Comparison of ENCODE assay signal across 8 cellular contexts in the genomic region with DNA sequence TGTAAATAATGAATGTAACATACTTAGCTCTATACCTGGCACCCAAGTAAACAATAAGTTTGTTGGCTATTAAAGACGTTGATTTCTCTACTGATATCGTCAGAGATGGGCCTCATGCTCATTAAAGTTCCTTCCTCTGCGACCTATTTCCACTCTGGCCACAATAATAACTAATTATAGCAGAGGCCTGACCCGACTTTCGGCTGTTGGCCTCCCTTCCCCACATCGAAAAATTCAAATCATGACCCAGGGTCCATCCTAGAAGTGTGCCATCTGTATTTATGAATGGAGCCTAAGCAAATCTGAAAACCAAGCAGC. TPM values are rescaled to one million over a fixed set of nuclear protein-coding genes. Genes with fewer than 3 reads are reported as not detected.
DNase-seq lines count a peak whose midpoint lies in the region; ATAC-seq and TF ChIP-seq lines count a peak whose summit lies in the region.

No MANE protein-coding gene starts in this region.

- TF ChIP-seq CTCF in BE2C (IDR thresholded peaks at IDR 0.05; ENCODE audit: low read depth, low read length) (no peak), coronary artery (IDR thresholded peaks at IDR 0.05) (no peak), natural killer cell (IDR thresholded peaks at IDR 0.05) (no peak)

- no peaks in the 10 kb centered on the region for H3K27me3 Mint-ChIP-seq in natural killer cell (ENCODE audit: low read depth in 2 of 2)

- peak overlapping the region; percentile 94 for H2AFZ ChIP-seq in Karpas-422 (ENCODE audit: low read length)

- no peaks in the 10 kb centered on the region for H3K27me3 ChIP-seq in BE2C
- no peaks in the 10 kb centered on the region for H3K27me3 ChIP-seq in Karpas-422 (ENCODE audit: low read length)

- peak overlapping the region; percentile 99 for H3K4me3 Mint-ChIP-seq in natural killer cell

- ATAC-seq in natural killer cell, result no peak
- ATAC-seq in HG02884 (IDR thresholded peaks at IDR 0.05; ENCODE audit: unreplicated experiment), result no peak
- no peak for ATAC-seq in GM21723 (IDR thresholded peaks at IDR 0.05; ENCODE audit: unreplicated experiment)

- H3K36me3 ChIP-seq in BE2C (no peaks in the 10 kb centered on the region), Karpas-422 (ENCODE audit: insufficient read depth, low read length) (no peaks in the 10 kb centered on the region)

- H3K9me3 Mint-ChIP-seq in natural killer cell, result no peaks in the 10 kb centered on the region

- H3K27ac ChIP-seq in Karpas-422 (ENCODE audit: low read length) (no peak overlapping the region), coronary artery (peak overlapping the region; percentile 70 to 83)

- H3K4me2 ChIP-seq in Karpas-422 (ENCODE audit: low read depth, low read length, poor library complexity, severe bottlenecking), result peak overlapping the region; percentile 94

- peaks cover 23 to 27% of the 10 kb centered on the region in 2 donors for H3K4me1 Mint-ChIP-seq in natural killer cell

- DNase-seq in BE2C (no peak), Karpas-422 (no peak), coronary artery (ENCODE audit: low spot score) (no peak), natural killer cell (no peak), NCI-H2171 (lab: John Stamatoyannopoulos, UW) (no peak)
- DNase-seq in NK-92 treated with Interleukin-12 subunit alpha and Interleukin-12 subunit beta, amount 100 ng/mL, for 24 hours (lab: John Stamatoyannopoulos, UW), result no peak

- intact Hi-C loops in natural killer cell (cut with micrococcal nuclease), result loop anchor here (2.0 to 10.0 kb wide), 3 partner anchors 317 to 491 kb away; partner anchors contain the start of genes CORO1C, SART3 and SELPLG

- H3K36me3 Mint-ChIP-seq in natural killer cell, result no peaks in the 10 kb centered on the region

- H3K9me3 ChIP-seq in BE2C (no peaks in the 10 kb centered on the region), Karpas-422 (ENCODE audit: low read length) (no peaks in the 10 kb centered on the region)

- H3K9me2 ChIP-seq in Karpas-422 (replicated peaks; ENCODE audit: insufficient read depth, low read length), result no peaks in the 10 kb centered on the region

- peak overlapping the region; percentile 85 for H3K9ac ChIP-seq in Karpas-422 (ENCODE audit: low read length)

- peak overlapping the region; percentile 94 to 97 for H3K27ac Mint-ChIP-seq in natural killer cell

- H4K20me1 ChIP-seq in Karpas-422 (ENCODE audit: insufficient read depth, low read depth, low read length), result no peaks in the 10 kb centered on the region

- H3K4me1 ChIP-seq in BE2C (no peaks in the 10 kb centered on the region), Karpas-422 (ENCODE audit: low read length) (peaks cover 14% of the 10 kb centered on the region)

- H3K79me2 ChIP-seq in Karpas-422 (ENCODE audit: low read length), result peaks cover 23% of the 10 kb centered on the region

- H3K4me3 ChIP-seq in BE2C (ENCODE audit: low read depth, low read length) (peak overlapping the region; percentile 65), Karpas-422 (ENCODE audit: low read length) (peak overlapping the region; percentile 76), coronary artery (peak overlapping the region; percentile 87)

RNA-seq across cellular contexts. Expression of gene USP30, which starts 0.3 kb away (rescaled TPM):
- 26.4 TPM for polyA plus RNA-seq in BE2C (2012; ENCODE audit: insufficient read depth, insufficient read length, low read depth)
- 19.3 and 23.7 TPM in 2 replicates for total RNA-seq in Karpas-422 (2014; rRNA removed; shearing (Covaris generic); ENCODE audit: low replicate concordance)
- 10 to 100 TPM; 18.4 to 20.8 (median 20.1) TPM for total RNA-seq in natural killer cell

RNA-seq across cellular contexts. Expression of gene SVOP, which starts 31.2 kb away (rescaled TPM):
- polyA plus RNA-seq in BE2C (2012; ENCODE audit: insufficient read depth, insufficient read length, low read depth), result 9.1 TPM
- total RNA-seq in Karpas-422 (2014; rRNA removed; shearing (Covaris generic); ENCODE audit: low replicate concordance), result 0.04 TPM in 1 of 2 replicates, not detected in the other
- not detected for total RNA-seq in natural killer cell

RNA-seq across cellular contexts. Expression of gene ALKBH2, which starts 41.2 kb away (rescaled TPM):
- polyA plus RNA-seq in BE2C (2012; ENCODE audit: insufficient read depth, insufficient read length, low read depth), result 131 TPM
- total RNA-seq in Karpas-422 (2014; rRNA removed; shearing (Covaris generic); ENCODE audit: low replicate concordance), result 30.6 and 47.7 TPM in 2 replicates
- 10 to 100 TPM; 10.9 to 12.6 (median 11.9) TPM for total RNA-seq in natural killer cell

RNA-seq across cellular contexts. Expression of gene UNG, which starts 45.3 kb away (rescaled TPM):
- 13.2 TPM for polyA plus RNA-seq in BE2C (2012; ENCODE audit: insufficient read depth, insufficient read length, low read depth)
- total RNA-seq in Karpas-422 (2014; rRNA removed; shearing (Covaris generic); ENCODE audit: low replicate concordance), result 28.8 and 31.6 TPM in 2 replicates
- total RNA-seq in natural killer cell, result 10 to 100 TPM in 1 of 3 donors, 1 to 10 TPM in 2; 8.7 to 10.7 (median 9.6) TPM
